ENCODE assay signal across 32 cellular contexts in the genomic region with DNA sequence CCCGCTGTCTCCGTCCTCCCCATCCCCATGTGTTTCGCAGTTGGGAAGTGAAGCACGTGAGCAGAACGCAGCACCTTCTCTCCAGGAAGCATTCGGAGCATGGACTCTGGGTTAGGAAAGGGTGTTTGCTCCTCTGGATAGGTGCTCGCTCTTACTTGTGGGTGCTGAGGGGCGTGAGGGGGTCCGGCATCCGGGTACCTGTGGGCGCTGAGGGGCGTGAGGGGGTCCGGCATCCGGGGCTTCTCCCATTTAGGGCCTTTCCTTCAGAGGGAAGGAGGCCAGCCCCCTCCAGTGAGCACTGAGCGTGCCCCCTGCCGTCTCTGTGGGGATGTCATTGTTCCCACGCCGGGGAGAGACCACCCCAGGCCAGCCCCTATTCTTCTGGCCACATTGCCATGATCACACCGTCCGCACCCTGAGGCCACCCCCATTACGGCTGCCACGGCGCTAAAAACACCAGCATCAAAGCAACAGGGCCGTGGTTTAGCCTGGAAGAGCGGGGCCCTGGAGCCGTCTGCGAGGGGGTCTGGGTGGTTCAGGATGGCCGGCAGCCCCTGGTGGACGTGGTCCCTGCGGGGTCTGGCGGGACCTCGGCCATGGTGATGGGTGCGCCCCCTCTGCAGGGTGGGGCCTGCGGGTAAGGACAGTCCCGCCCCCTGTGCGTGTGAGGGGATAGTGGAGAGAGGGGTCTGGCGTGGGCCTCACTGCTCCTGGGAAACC.
"Had no signal": no experiment of that assay in that cellular context is flagged by ENCODE, and none has a peak within 500 bp of the region (broad histone marks: within the 10 kb centered on the region; RNA-seq: fewer than 3 reads in every experiment).

No MANE protein-coding gene starts in this region.

- H3K27me3 Mint-ChIP-seq: activated B cell treated with CpG ODN at 0.5 μM for 24 hours; activated CD8-positive, alpha-beta T cell treated with anti-CD3 and anti-CD28 coated beads for 36 hours; activated naive CD8-positive, alpha-beta T cell treated with anti-CD3 and anti-CD28 coated beads for 36 hours; activated T-helper 17 cell treated with anti-CD3 and anti-CD28 coated beads, Interleukin-2, amount 50 U/mL, for 72 hours; central memory CD8-positive, alpha-beta T cell; T-cell had no signal

- ATAC-seq: PC-3, Right ventricle myocardium inferior, SK-N-SH treated with all-trans-retinoic acid at 6 μM for 48 hours had no signal

- H3K9me3 Mint-ChIP-seq: activated B cell treated with CpG ODN at 0.5 μM for 24 hours; activated CD8-positive, alpha-beta T cell treated with anti-CD3 and anti-CD28 coated beads for 36 hours; activated naive CD8-positive, alpha-beta T cell treated with anti-CD3 and anti-CD28 coated beads for 36 hours; activated T-cell treated with anti-CD3 and anti-CD28 coated beads, Interleukin-2, amount 50 U/mL, for 72 hours; activated T-helper 17 cell treated with anti-CD3 and anti-CD28 coated beads, Interleukin-2, amount 50 U/mL, for 72 hours; central memory CD8-positive, alpha-beta T cell; T-cell had no signal

- H3K9me3 ChIP-seq: Peyer's patch had no signal

- DNase-seq: activated CD4-positive, alpha-beta T cell treated with anti-CD3 and anti-CD28 coated beads for 4 hours; activated CD4-positive, alpha-beta T cell treated with anti-CD3 and anti-CD28 coated beads, Interleukin-2, amount 50 U/mL, for 1 hour; activated CD4-positive, CD25-positive, alpha-beta regulatory T cell treated with anti-CD3 and anti-CD28 coated beads, Interleukin-2, amount 50 U/mL, for 72 hours; activated naive CD4-positive, alpha-beta T cell; activated naive CD4-positive, alpha-beta T cell treated with anti-CD3 and anti-CD28 coated beads, Interleukin-2, amount 50 U/mL, for 16 hours; activated T-cell treated with anti-CD3 and anti-CD28 coated beads, Interleukin-2, amount 50 U/mL, for 1 hour; amniotic stem cell; aorta; brain microvascular endothelial cell; NCI-H1092 treated with DMSO at 0.1 percent for 48 hours; NCI-H1417; NCI-H146; NCI-H187 treated with DMSO at 0.1 percent for 48 hours; NCI-H2081; NCI-H2171 treated with DMSO at 0.1 percent for 48 hours; NCI-H2227 treated with DMSO at 0.1 percent for 48 hours; NCI-H446; NCI-H524; NCI-H69; PC-3; SIG-M5; T-helper 9 cell had no signal

- H3K4me3 Mint-ChIP-seq: activated CD8-positive, alpha-beta T cell treated with anti-CD3 and anti-CD28 coated beads for 36 hours; activated naive CD8-positive, alpha-beta T cell treated with anti-CD3 and anti-CD28 coated beads for 36 hours; T-cell had no signal
